ENCODE assay signal across 1 cellular context in genomic region chr2:170423919-170424318, GRCh38.
TF ChIP-seq lines count a peak whose summit lies in the region.

No MANE protein-coding gene starts in this region.

TF ChIP-seq in HepG2, 621 proteins besides CTCF, POLR2A, EP300 and RAD21 (continued from another document):
- no peak for TF ChIP-seq AFF4 (CRISPR knock-in tag; IDR thresholded peaks at IDR 0.05)
- TF ChIP-seq NR2F1 (CRISPR knock-in tag; IDR thresholded peaks at IDR 0.05) = no peak
- peak; percentile 71 for TF ChIP-seq STAG1 (CRISPR knock-in tag; IDR thresholded peaks at IDR 0.05)
- TF ChIP-seq ZNF20 (CRISPR knock-in tag; IDR thresholded peaks at IDR 0.05) = no peak
- TF ChIP-seq ZKSCAN5 (CRISPR knock-in tag; IDR thresholded peaks at IDR 0.05) = no peak
TF ChIP-seq in HepG2: peak in this region for 1.
